Comparison of ENCODE assay signal across 15 cellular contexts in the genomic region with DNA sequence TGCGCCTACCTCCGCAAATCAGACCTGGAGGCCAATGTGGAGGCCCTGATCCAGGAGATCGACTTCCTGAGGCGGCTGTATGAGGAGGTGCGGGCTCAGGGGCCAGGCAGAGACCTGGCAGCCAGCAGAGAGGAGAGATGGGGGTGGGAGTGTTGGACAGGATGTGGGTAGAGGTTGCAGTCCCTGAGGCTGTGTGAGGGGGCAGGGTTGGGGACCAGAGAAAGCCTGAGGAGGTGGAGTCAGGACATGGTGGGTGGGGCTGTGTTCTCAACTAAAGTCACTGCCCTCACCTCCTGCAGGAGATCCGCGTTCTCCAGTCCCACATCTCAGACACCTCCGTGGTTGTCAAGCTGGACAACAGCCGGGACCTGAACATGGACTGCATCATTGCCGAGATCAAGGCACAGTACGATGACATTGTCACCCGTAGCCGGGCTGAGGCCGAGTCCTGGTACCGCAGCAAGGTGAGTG. TPM values are rescaled to one million over a fixed set of nuclear protein-coding genes. Genes with fewer than 3 reads are reported as not detected.
A peak's percentile ranks its signal among the peaks of the same experiment; 100 is the strongest.
DNase-seq lines count a peak whose midpoint lies in the region; ATAC-seq and TF ChIP-seq lines count a peak whose summit lies in the region.
"Not testable (repeated sequence)": the region's sequence is repeated elsewhere in the genome, so short reads cannot be mapped to it uniquely, and the experiment has no call there.
"Had no signal": no experiment of that assay in that cellular context is flagged by ENCODE, and none has a peak within 500 bp of the region (broad histone marks: within the 10 kb centered on the region; RNA-seq: fewer than 3 reads in every experiment).

No MANE protein-coding gene starts in this region.

- peaks cover 11% of the 10 kb centered on the region for H3K4me1 ChIP-seq in CD8-positive, alpha-beta T cell (ENCODE audit: insufficient read depth, low read length)

- POLR2A ChIA-PET in CD8-positive, alpha-beta T cell (lab: Charles Lee); activated naive CD8-positive, alpha-beta T cell treated with anti-CD3 and anti-CD28 coated beads, Interleukin-2, amount 10 ng/mL, durations not matched to agents 7 days and 5 days (lab: Charles Lee): not testable (repeated sequence)

- H3K36me3 ChIP-seq in CD8-positive, alpha-beta T cell (ENCODE audit: insufficient read depth, low read length), result not testable (repeated sequence)

- H3K4me1 Mint-ChIP-seq in CD8-positive, alpha-beta T cell (ENCODE audit: low read depth), result peaks cover 17% of the 10 kb centered on the region
- H3K4me1 Mint-ChIP-seq in activated naive CD8-positive, alpha-beta T cell treated with anti-CD3 and anti-CD28 coated beads, Interleukin-2, amount 10 ng/mL, durations not matched to agents 7 days and 5 days, result peaks cover 28% of the 10 kb centered on the region

- intact Hi-C loops in CD8-positive, alpha-beta T cell (cut with DNase I, micrococcal nuclease), result loop anchor here in 1 of 2 experiments (5.0 kb wide), 1 partner anchor 678 kb away; no protein-coding TSS in a partner anchor
- intact Hi-C loops in posterior vena cava (cut with DNase I), result not testable (repeated sequence)

- DNase-seq in CD8-positive, alpha-beta T cell, result peak in 2 of 7 experiments; percentile 4 to 23
- DNase-seq in SW480 (ENCODE audit: low spot score), result peak; percentile 20
- peak; percentile 51 for DNase-seq in activated naive CD8-positive, alpha-beta T cell treated with anti-CD3 and anti-CD28 coated beads, Interleukin-2, amount 10 ng/mL, durations not matched to agents 7 days and 5 days
- peak; percentile 62 for DNase-seq in posterior vena cava (ENCODE audit: low spot score)

- CTCF ChIA-PET in CD8-positive, alpha-beta T cell (lab: Charles Lee), result not testable (repeated sequence)

- not testable (repeated sequence) for H3K4me3 ChIP-seq in CD8-positive, alpha-beta T cell (ENCODE audit: low read depth, low read length)

- H3K4me3 Mint-ChIP-seq in CD8-positive, alpha-beta T cell, result not testable (repeated sequence)
- H3K4me3 Mint-ChIP-seq in activated naive CD8-positive, alpha-beta T cell treated with anti-CD3 and anti-CD28 coated beads, Interleukin-2, amount 10 ng/mL, durations not matched to agents 7 days and 5 days, result peak overlapping the region; percentile 67

- TF ChIP-seq CTCF in CD8-positive, alpha-beta T cell (IDR thresholded peaks at IDR 0.05), result not testable (repeated sequence)

- not testable (repeated sequence) for H3K9me3 Mint-ChIP-seq in CD8-positive, alpha-beta T cell; activated naive CD8-positive, alpha-beta T cell treated with anti-CD3 and anti-CD28 coated beads, Interleukin-2, amount 10 ng/mL, durations not matched to agents 7 days and 5 days

- H3K27ac Mint-ChIP-seq in CD8-positive, alpha-beta T cell, result not testable (repeated sequence)
- H3K27ac Mint-ChIP-seq in activated naive CD8-positive, alpha-beta T cell treated with anti-CD3 and anti-CD28 coated beads, Interleukin-2, amount 10 ng/mL, durations not matched to agents 7 days and 5 days, result peak overlapping the region; percentile 76

- H3K27ac ChIP-seq in CD8-positive, alpha-beta T cell (ENCODE audit: low read depth, low read length), result not testable (repeated sequence)

- ATAC-seq in CD8-positive, alpha-beta T cell, result peak; percentile 29
- ATAC-seq in GM18909 (IDR thresholded peaks at IDR 0.05; ENCODE audit: poor library complexity, unreplicated experiment) (peak; percentile 89), GM21528 (IDR thresholded peaks at IDR 0.05; ENCODE audit: low FRiP score, unreplicated experiment) (peak; percentile 71), HG02938 (IDR thresholded peaks at IDR 0.05; ENCODE audit: unreplicated experiment) (peak; percentile 92), HG03521 (IDR thresholded peaks at IDR 0.05; ENCODE audit: unreplicated experiment) (peak; percentile 74)
- peak; percentile 63 for ATAC-seq in activated naive CD8-positive, alpha-beta T cell treated with anti-CD3 and anti-CD28 coated beads, Interleukin-2, amount 10 ng/mL, durations not matched to agents 7 days and 5 days (ENCODE audit: low read depth)

- peaks cover 28% of the 10 kb centered on the region for H3K27me3 Mint-ChIP-seq in CD8-positive, alpha-beta T cell (ENCODE audit: low read depth)
- H3K27me3 Mint-ChIP-seq in activated naive CD8-positive, alpha-beta T cell treated with anti-CD3 and anti-CD28 coated beads, Interleukin-2, amount 10 ng/mL, durations not matched to agents 7 days and 5 days, result peaks cover 62% of the 10 kb centered on the region

- not testable (repeated sequence) for H3K27me3 ChIP-seq in CD8-positive, alpha-beta T cell (ENCODE audit: insufficient read depth, low read length)

- not testable (repeated sequence) for H3K36me3 Mint-ChIP-seq in CD8-positive, alpha-beta T cell; activated naive CD8-positive, alpha-beta T cell treated with anti-CD3 and anti-CD28 coated beads, Interleukin-2, amount 10 ng/mL, durations not matched to agents 7 days and 5 days

- H3K9me3 ChIP-seq in CD8-positive, alpha-beta T cell (ENCODE audit: low read length), result not testable (repeated sequence)

RNA-seq across cellular contexts. Expression of a gene that starts 13.6 kb away (rescaled TPM):
- not detected for total RNA-seq in CD8-positive, alpha-beta T cell
- not detected for total RNA-seq in activated naive CD8-positive, alpha-beta T cell treated with anti-CD3 and anti-CD28 coated beads, Interleukin-2, amount 10 ng/mL, durations not matched to agents 7 days and 5 days
- total RNA-seq in posterior vena cava, result not detected
- total RNA-seq: H1, progenitor cell of endocrine pancreas, transverse colon had no signal

RNA-seq across cellular contexts. Expression of a gene that starts 16.2 kb away (rescaled TPM):
- total RNA-seq in CD8-positive, alpha-beta T cell, result not detected
- total RNA-seq in activated naive CD8-positive, alpha-beta T cell treated with anti-CD3 and anti-CD28 coated beads, Interleukin-2, amount 10 ng/mL, durations not matched to agents 7 days and 5 days, result not detected
- not detected for total RNA-seq in posterior vena cava
- total RNA-seq: adrenal gland, H1, kidney epithelial cell, mucosa of gallbladder, progenitor cell of endocrine pancreas, SJCRH30, transverse colon had no signal

RNA-seq across cellular contexts. Expression of a gene that starts 30.5 kb away (rescaled TPM):
- total RNA-seq in CD8-positive, alpha-beta T cell, result under 1 TPM; 0.31 to 0.54 TPM
- total RNA-seq in activated naive CD8-positive, alpha-beta T cell treated with anti-CD3 and anti-CD28 coated beads, Interleukin-2, amount 10 ng/mL, durations not matched to agents 7 days and 5 days, result under 1 TPM in 1 of 2 experiments, not detected in 1; 0.14 TPM
- not detected for total RNA-seq in posterior vena cava
- total RNA-seq: H1, progenitor cell of endocrine pancreas had no signal

Comparison
In these comparisons a context has a peak if more than half of its experiments do, and no peak if none do; other contexts are left out.
1. ATAC-seq: peak in every context shown above with its lines; median percentile 92 in HG02938; 89 in GM18909; 74 in HG03521; 71 in GM21528; 63 in activated naive CD8-positive, alpha-beta T cell treated with anti-CD3 and anti-CD28 coated beads, Interleukin-2, amount 10 ng/mL, durations not matched to agents 7 days and 5 days; 29 in CD8-positive, alpha-beta T cell.